ENCODE assay signal across 8 cellular contexts in the genomic region with DNA sequence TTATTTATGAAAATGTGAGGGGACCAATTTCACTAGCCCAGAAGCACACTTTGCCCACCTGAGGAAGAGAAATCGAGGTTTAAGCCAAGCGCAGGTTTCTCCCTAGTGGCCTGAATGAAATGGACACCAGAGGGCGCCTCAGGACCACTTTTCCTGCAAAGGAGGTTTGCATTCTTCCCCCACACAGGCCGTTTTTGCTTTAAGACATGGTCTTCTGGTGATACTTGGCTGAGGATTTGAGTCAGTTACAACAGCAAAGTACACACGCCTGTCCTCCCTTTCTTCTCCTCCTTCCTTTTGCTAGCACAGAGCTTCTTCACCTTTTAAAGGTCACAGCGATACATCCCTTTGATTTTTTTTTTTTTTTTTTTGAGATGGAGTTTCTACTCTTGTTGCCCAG. TPM values are rescaled to one million over a fixed set of nuclear protein-coding genes. Genes with fewer than 3 reads are reported as not detected.
DNase-seq lines count a peak whose midpoint lies in the region; ATAC-seq and TF ChIP-seq lines count a peak whose summit lies in the region.

No MANE protein-coding gene starts in this region.

- peaks cover 2 to 6% (median 3%) of the 10 kb centered on the region in 3 donors for H3K4me1 Mint-ChIP-seq in T-cell

- peaks cover 0 to 5% of the 10 kb centered on the region in 2 donors for H3K27me3 Mint-ChIP-seq in T-cell

- CTCF ChIA-PET in T-cell (lab: Charles Lee): interaction anchor here (0.6 to 1.5 kb wide), 6 partner anchors 17 to 278 kb away, joined by 3 to 12 read pairs (median 4); no protein-coding TSS in a partner anchor

- DNase-seq in GM04504 (ENCODE audit: low read depth): peak; percentile 52
- DNase-seq in NCI-H1105 (lab: John Stamatoyannopoulos, UW): peak; percentile 80
- peak; percentile 37 to 84 (median 78) for DNase-seq in T-cell
- peak; percentile 75 to 93 (median 86) for DNase-seq in adrenal gland
- DNase-seq in left ventricle myocardium superior: peak; percentile 84
- peak; percentile 83 for DNase-seq in retina

- H3K4me3 ChIP-seq in adrenal gland: no peak overlapping the region

- no peaks in the 10 kb centered on the region for H3K9me3 Mint-ChIP-seq in T-cell

- intact Hi-C loops in adrenal gland (cut with DNase I): loop anchor here in 1 of 2 donors (2.0 to 10.0 kb wide), 2 partner anchors 235 to 577 kb away; no protein-coding TSS in a partner anchor
- intact Hi-C loops in left ventricle myocardium superior (cut with micrococcal nuclease): loop anchor here (10.0 kb wide), 1 partner anchor 577 kb away; no protein-coding TSS in a partner anchor

- no peak overlapping the region for H3K27ac ChIP-seq in adrenal gland

- no peaks in the 10 kb centered on the region for H3K4me1 ChIP-seq in adrenal gland (replicated peaks in 1 of 2)

- H3K36me3 ChIP-seq in adrenal gland (replicated peaks in 1 of 2): peaks cover 0 to 11% of the 10 kb centered on the region in 2 donors

- no peak overlapping the region for H3K4me3 Mint-ChIP-seq in T-cell

- peak; percentile 60 to 77 (median 72) for ATAC-seq in T-cell (replicated peaks in 1 of 4)
- ATAC-seq in left ventricle myocardium superior: peak; percentile 83
- no peak for ATAC-seq in HG03521 (IDR thresholded peaks at IDR 0.05; ENCODE audit: unreplicated experiment)
- no peak for ATAC-seq in GM21381 (IDR thresholded peaks at IDR 0.05; ENCODE audit: unreplicated experiment)

- POLR2A ChIA-PET in T-cell (lab: Charles Lee): no interaction called here

- H3K36me3 Mint-ChIP-seq in T-cell: peaks cover 8% of the 10 kb centered on the region

- TF ChIP-seq POLR2A in adrenal gland (IDR thresholded peaks at IDR 0.05): no peak

- H3K9me3 ChIP-seq in adrenal gland (replicated peaks in 1 of 3): no peaks in the 10 kb centered on the region

- 10 to 20% (median 11%) methylated on average over 6 of the region's 6 CpGs for WGBS in adrenal gland, 4 donors

- H3K27me3 ChIP-seq in adrenal gland: no peaks in the 10 kb centered on the region

- TF ChIP-seq CTCF in adrenal gland (IDR thresholded peaks at IDR 0.05): peak; percentile 86 to 94 (median 88)

- H3K27ac Mint-ChIP-seq in T-cell: no peak overlapping the region

RNA-seq across cellular contexts. Expression of a gene that starts 5.4 kb away (rescaled TPM):
- total RNA-seq in T-cell (not detected), adrenal gland (not detected), left ventricle myocardium superior (not detected)
- polyA plus RNA-seq in adrenal gland: not detected

RNA-seq across cellular contexts. Expression of a gene that starts 35.9 kb away (rescaled TPM):
- total RNA-seq in T-cell (10 to 100 TPM; 10.6 to 20.4 (median 13.6) TPM), adrenal gland (10 to 100 TPM in 3 of 8 donors, 1 to 10 TPM in 5; 3.0 to 13.8 (median 7.0) TPM), left ventricle myocardium superior (3.7 TPM)
- 1 to 10 TPM; 4.3 to 5.2 (median 4.4) TPM for polyA plus RNA-seq in adrenal gland

Comparison
In these comparisons a context has a peak if more than half of its experiments do, and no peak if none do; other contexts are left out.
1. ATAC-seq: peak in T-cell (4 of 4) and left ventricle myocardium superior (single experiment); none in HG03521 (single experiment) and GM21381 (single experiment).
2. Peak in every context shown above with its lines, with median percentiles within 50 percentile points of each other: DNase-seq.